27 cellular contexts compared by ENCODE assay signal in genomic region chr14:103931422-103931821, GRCh38. TPM values are rescaled to one million over a fixed set of nuclear protein-coding genes. Genes with fewer than 3 reads are reported as not detected.
A peak's percentile ranks its signal among the peaks of the same experiment; 100 is the strongest.
DNase-seq lines count a peak whose midpoint lies in the region; ATAC-seq, FAIRE-seq and TF ChIP-seq lines count a peak whose summit lies in the region.
"Had no signal": no experiment of that assay in that cellular context is flagged by ENCODE, and none has a peak within 500 bp of the region (broad histone marks: within the 10 kb centered on the region; RNA-seq: fewer than 3 reads in every experiment).

No MANE protein-coding gene starts in this region.

- no peaks in the 10 kb centered on the region for H3K79me2 ChIP-seq in K562 (ENCODE audit: control insufficient read depth, insufficient read depth, low read length)

- H3K9ac ChIP-seq in K562 (ENCODE audit: insufficient read depth in 1 of 2, low read depth in 2 of 2, low read length in 2 of 2) = no peak overlapping the region
- H3K9ac ChIP-seq: GM23248 had no signal

- intact Hi-C loops in CD14-positive monocyte (cut with micrococcal nuclease) = no loop called here
- intact Hi-C loops in K562 (cut with micrococcal nuclease) = no loop called here
- intact Hi-C loops in stomach (cut with DNase I; ENCODE audit: low total_unique reads) = no loop called here
- intact Hi-C loops in A673 (cut with micrococcal nuclease; ENCODE audit: unreplicated experiment) = no loop called here

- H3K4me2 ChIP-seq in K562 (ENCODE audit: insufficient read depth, low read length) = no peak overlapping the region

- no peak for ATAC-seq in K562
- no peak for ATAC-seq in HG02840 (IDR thresholded peaks at IDR 0.05; ENCODE audit: low FRiP score, unreplicated experiment)
- ATAC-seq: left lung; Panc1; stimulated activated naive B cell treated with anti-CD40 and anti-IgM and Interleukin-4, amounts not matched to agents 10 μg/mL and 1 μg/mL and 100 μg/mL, for 72 hours had no signal

- CTCF ChIA-PET in K562 (lab: Yijun Ruan, JAX; ENCODE audit: low intra/inter-chr PET ratio) = no interaction called here
- CTCF ChIA-PET in A673 (lab: Charles Lee) = no interaction called here

- in situ Hi-C loops in KBM-7 (cut with MboI; ENCODE audit: low pct_unique_long_range_greater_than_20kb, low sequenced_read_pairs) (no loop called here), K562 (cut with MboI) (no loop called here)

- TF ChIP-seq CTCF in CD14-positive monocyte (IDR thresholded peaks at IDR 0.05) (no peak), K562 (IDR thresholded peaks at IDR 0.05 in 2 of 3, conservative IDR thresholded peaks at IDR 0.05 in 1 of 3; ENCODE audit: insufficient read depth in 2 of 3, low read depth in 1 of 3, low read length in 3 of 3) (no peak), stomach (IDR thresholded peaks at IDR 0.05) (no peak), A673 (conservative IDR thresholded peaks at IDR 0.05; ENCODE audit: low read depth, low read length) (no peak)

- H3K4me3 ChIP-seq in K562 (no peak overlapping the region), stomach (no peak overlapping the region), A673 (ENCODE audit: low read depth, low read length, poor library complexity, severe bottlenecking) (no peak overlapping the region)
- H3K4me3 ChIP-seq: GM23248, heart left ventricle, SJSA1, tibial artery had no signal

- H3K36me3 Mint-ChIP-seq in CD14-positive monocyte = peaks cover 8 to 14% of the 10 kb centered on the region in 2 donors
- H3K36me3 Mint-ChIP-seq: stimulated activated naive B cell treated with anti-CD40 and anti-IgM and Interleukin-4, amounts not matched to agents 10 μg/mL and 1 μg/mL and 100 μg/mL, for 72 hours had no signal

- H3K9me3 Mint-ChIP-seq in CD14-positive monocyte = peaks cover 0 to 5% (median 2%) of the 10 kb centered on the region in 7 donors
- H3K9me3 Mint-ChIP-seq: stimulated activated naive B cell treated with anti-CD40 and anti-IgM and Interleukin-4, amounts not matched to agents 10 μg/mL and 1 μg/mL and 100 μg/mL, for 72 hours had no signal

- no peak for TF ChIP-seq POLR2A in K562 (conservative IDR thresholded peaks at IDR 0.05)
- TF ChIP-seq POLR2A in stomach (IDR thresholded peaks at IDR 0.05) = no peak

- H3K9me3 ChIP-seq in K562 (replicated peaks; ENCODE audit: control insufficient read depth, insufficient read depth, low read depth, low read length) (no peaks in the 10 kb centered on the region), stomach (no peaks in the 10 kb centered on the region), A673 (ENCODE audit: low read depth, low read length, poor library complexity, severe bottlenecking) (no peaks in the 10 kb centered on the region)
- H3K9me3 ChIP-seq: heart left ventricle, left lung, SJSA1, tibial artery had no signal

- H3K4me1 Mint-ChIP-seq in CD14-positive monocyte = peaks cover 71% of the 10 kb centered on the region

- DNase-seq in CD14-positive monocyte (ENCODE audit: low spot score) (peak; percentile 49), KBM-7 (peak; percentile 92), OCI-M1 (lab: John Stamatoyannopoulos, UW) (peak; percentile 16), K562 (ENCODE audit: extremely low read depth in 1 of 4, low spot score in 3 of 4) (no peak), NCI-H2107 (lab: John Stamatoyannopoulos, UW) (no peak), stomach (no peak), A673 (ENCODE audit: low spot score) (no peak)
- DNase-seq: activated CD8-positive, alpha-beta memory T cell treated with anti-CD3 and anti-CD28 coated beads for 24 hours; activated gamma-delta T cell; aorta; caudate nucleus; dermis blood vessel endothelial cell; DMS79; GM23248; heart left ventricle; left lung; NCI-H1436 treated with DMSO at 0.1 percent for 48 hours; NCI-H2171; NCI-H526 treated with DMSO at 0.1 percent for 48 hours; stimulated activated CD4-positive, alpha-beta T cell treated with anti-CD3 and anti-CD28 coated beads, Interleukin-1b, Interleukin-23, amount 100 ng/mL, for 48 hours; stimulated activated naive B cell treated with anti-CD40 and anti-IgM and Interleukin-4, amounts not matched to agents 10 μg/mL and 1 μg/mL and 100 μg/mL, for 72 hours; tibial artery had no signal

- H3K27ac ChIP-seq in K562 (ENCODE audit: extremely low read depth, low read depth, low read length) (no peak overlapping the region), stomach (peak overlapping the region in 1 of 5 donors; percentile 17), A673 (ENCODE audit: low read depth, low read length, poor library complexity, severe bottlenecking) (no peak overlapping the region)
- H3K27ac ChIP-seq: GM23248, SJSA1, tibial artery had no signal

- 37% methylated on average over 3 of the region's 3 CpGs for WGBS in K562 (ENCODE audit: insufficient coverage, low coverage, missing lambda C conversion rate)
- 66 to 88% (median 83%) methylated on average over 3 of the region's 3 CpGs for WGBS in stomach, 5 donors

- no peak for TF ChIP-seq RAD21 in K562 (CRISPR knock-in tag; conservative IDR thresholded peaks at IDR 0.05 in 1 of 2, IDR thresholded peaks at IDR 0.05 in 1 of 2)

- H3K4me1 ChIP-seq in K562 (replicated peaks in 1 of 2; ENCODE audit: control insufficient read depth in 2 of 2, insufficient read depth in 2 of 2, low read length in 2 of 2) (no peaks in the 10 kb centered on the region; a peak in 1 of 5 replicates), stomach (no peaks in the 10 kb centered on the region), A673 (ENCODE audit: insufficient read depth, low read length, poor library complexity, severe bottlenecking) (no peaks in the 10 kb centered on the region)
- H3K4me1 ChIP-seq: SJSA1, tibial artery had no signal

- peak overlapping the region; percentile 6 to 76 for H3K4me3 Mint-ChIP-seq in CD14-positive monocyte
- H3K4me3 Mint-ChIP-seq: stimulated activated naive B cell treated with anti-CD40 and anti-IgM and Interleukin-4, amounts not matched to agents 10 μg/mL and 1 μg/mL and 100 μg/mL, for 72 hours had no signal

- FAIRE-seq in K562 (lab: Jason Lieb, UNC) = no peak
- FAIRE-seq: GM12891 had no signal

- POLR2A ChIA-PET in K562 (lab: Yijun Ruan, JAX) = no interaction called here
- POLR2A ChIA-PET in A673 (lab: Charles Lee; ENCODE audit: low non-redundant PET) = no interaction called here

- H3K27me3 ChIP-seq in K562 (ENCODE audit: control insufficient read depth in 2 of 2, insufficient read depth in 2 of 2, low read length in 2 of 2) (no peaks in the 10 kb centered on the region), stomach (peaks cover 0 to 23% (median 8%) of the 10 kb centered on the region in 3 donors), A673 (replicated peaks; ENCODE audit: insufficient read depth, low read depth, low read length, poor library complexity) (no peaks in the 10 kb centered on the region)
- H3K27me3 ChIP-seq: SJSA1 had no signal

- H3K36me3 ChIP-seq in K562 (ENCODE audit: control insufficient read depth, insufficient read depth, low read length) (no peaks in the 10 kb centered on the region), stomach (no peaks in the 10 kb centered on the region), A673 (ENCODE audit: insufficient read depth, low read length, poor library complexity, severe bottlenecking) (no peaks in the 10 kb centered on the region)
- H3K36me3 ChIP-seq: left lung, SJSA1, tibial artery had no signal

- peaks cover 0 to 2% (median 0%) of the 10 kb centered on the region in 3 donors for H3K27me3 Mint-ChIP-seq in CD14-positive monocyte (ENCODE audit: low read depth in 3 of 3)

- peak overlapping the region; percentile 89 to 97 (median 95) for H3K27ac Mint-ChIP-seq in CD14-positive monocyte
- H3K27ac Mint-ChIP-seq: stimulated activated naive B cell treated with anti-CD40 and anti-IgM and Interleukin-4, amounts not matched to agents 10 μg/mL and 1 μg/mL and 100 μg/mL, for 72 hours had no signal

- no peak overlapping the region for H2AFZ ChIP-seq in K562 (ENCODE audit: low read depth, low read length)
- H2AFZ ChIP-seq: GM23248 had no signal

- BruUV-seq in K562 (replicated peaks; lab: Mats Ljungman, UMichigan) (no TSS peak), A673 (replicated peaks; lab: Mats Ljungman, UMichigan) (no TSS peak)

- TF ChIP-seq EP300 in K562 (IDR thresholded peaks at IDR 0.05; ENCODE audit: low read length) = no peak
- TF ChIP-seq EP300 in stomach (IDR thresholded peaks at IDR 0.05) = no peak

- H3K9me1 ChIP-seq in K562 (ENCODE audit: control insufficient read depth, insufficient read depth, low read length) = no peaks in the 10 kb centered on the region

- H4K20me1 ChIP-seq in K562 (replicated peaks; ENCODE audit: control insufficient read depth, insufficient read depth, low read length) = no peaks in the 10 kb centered on the region

RNA-seq across cellular contexts. Expression of gene TDRD9, which starts 3.2 kb away (rescaled TPM):
- polyA plus RNA-seq in CD14-positive monocyte (10 to 100 TPM in 1 of 2 donors, 1 to 10 TPM in 1; 7.6 to 11.8 TPM), K562 (2011; rRNA removed) (not detected in 2 replicates), K562 (2014; fragmentation: Illumina TruSeq; extraction: Trizol) (0.04 TPM in 1 of 2 replicates, not detected in the other), K562 (2014; fragmentation: Nextera tagmentation; extraction: Ambion mirVana) (under 1 TPM; 0.04 to 0.14 TPM), K562 (2014; rRNA removed) (0.04 and 0.09 TPM in 2 replicates), stomach (1 to 10 TPM in 2 of 3 donors, under 1 TPM in 1; 0.85 to 3.7 (median 2.2) TPM)
- not detected in 2 replicates for total RNA-seq in K562 (2011; cell fraction: chromatin; rRNA removed; ENCODE audit: low replicate concordance)
- not detected in 2 replicates for total RNA-seq in K562 (2011; cell fraction: nucleolus; rRNA removed)
- total RNA-seq in K562 (2011; cell fraction: nucleoplasm; rRNA removed) = not detected in 2 replicates
- total RNA-seq in K562 (2014; rRNA removed) (not detected in 2 replicates), K562 (2014; rRNA removed; fragmentation: Illumina TruSeq; extraction: Trizol) (not detected in 2 replicates), K562 (2015; rRNA removed; fragmentation: Illumina TruSeq; extraction: Trizol) (not detected in 2 replicates), K562 (2021) (not detected in 2 replicates), stomach (1 to 10 TPM in 3 of 5 donors, not detected in 2; 1.3 to 8.8 (median 2.6) TPM), A673 (2021) (not detected in 2 replicates)
- 0.04 TPM in 1 of 2 replicates, not detected in the other for polyA plus RNA-seq in K562 (2011; cell fraction: cytosol; rRNA removed)
- polyA plus RNA-seq in K562 (2011; cell fraction: nucleus; rRNA removed) = not detected in 2 replicates
- polyA plus RNA-seq in K562 (2012) = 0.03 and 0.11 TPM in 2 replicates
- not detected in 2 replicates for polyA minus RNA-seq in K562 (2011; rRNA and poly(A)+ RNA removed)
- not detected in 2 replicates for polyA minus RNA-seq in K562 (2011; cell fraction: cytosol; rRNA and poly(A)+ RNA removed)
- not detected in 2 replicates for polyA minus RNA-seq in K562 (2011; cell fraction: nucleus; rRNA and poly(A)+ RNA removed)
- total RNA-seq: GM23248 had no signal
- polyA plus RNA-seq: GM23248 had no signal

RNA-seq across cellular contexts. Expression of gene RD3L, which starts 10.9 kb away (rescaled TPM):
- polyA plus RNA-seq in CD14-positive monocyte (not detected), K562 (2011; rRNA removed) (not detected in 2 replicates), K562 (2014; fragmentation: Illumina TruSeq; extraction: Trizol) (not detected in 2 replicates), K562 (2014; fragmentation: Nextera tagmentation; extraction: Ambion mirVana) (not detected), K562 (2014; rRNA removed) (not detected in 2 replicates), stomach (not detected)
- not detected in 2 replicates for total RNA-seq in K562 (2011; cell fraction: chromatin; rRNA removed; ENCODE audit: low replicate concordance)
- total RNA-seq in K562 (2011; cell fraction: nucleolus; rRNA removed) = not detected in 2 replicates
- not detected in 2 replicates for total RNA-seq in K562 (2011; cell fraction: nucleoplasm; rRNA removed)
- total RNA-seq in K562 (2014; rRNA removed) (0.14 TPM in 1 of 2 replicates, not detected in the other), K562 (2014; rRNA removed; fragmentation: Illumina TruSeq; extraction: Trizol) (not detected in 2 replicates), K562 (2015; rRNA removed; fragmentation: Illumina TruSeq; extraction: Trizol) (not detected in 2 replicates), K562 (2021) (not detected in 2 replicates), stomach (not detected), A673 (2021) (not detected in 2 replicates)
- not detected in 2 replicates for polyA plus RNA-seq in K562 (2011; cell fraction: cytosol; rRNA removed)
- not detected in 2 replicates for polyA plus RNA-seq in K562 (2011; cell fraction: nucleus; rRNA removed)
- not detected in 2 replicates for polyA plus RNA-seq in K562 (2012)
- polyA minus RNA-seq in K562 (2011; rRNA and poly(A)+ RNA removed) = not detected in 2 replicates
- not detected in 2 replicates for polyA minus RNA-seq in K562 (2011; cell fraction: cytosol; rRNA and poly(A)+ RNA removed)
- polyA minus RNA-seq in K562 (2011; cell fraction: nucleus; rRNA and poly(A)+ RNA removed) = not detected in 2 replicates
- total RNA-seq: aorta, dermis blood vessel endothelial cell, GM23248, left lung, posterior vena cava, SJSA1 had no signal
- polyA plus RNA-seq: aorta, GM23248 had no signal

Comparison
In these comparisons a context has a peak if more than half of its experiments do, and no peak if none do; other contexts are left out.
1. DNase-seq: peak in CD14-positive monocyte (single experiment), KBM-7 (single experiment) and OCI-M1 (single experiment); none in K562 (0 of 4), NCI-H2107 (single experiment), stomach (single experiment) and A673 (single experiment).